Comparison of ENCODE assay signal across 31 cellular contexts in genomic region chr1:111958911-111959310, GRCh38. TPM values are rescaled to one million over a fixed set of nuclear protein-coding genes. Genes with fewer than 3 reads are reported as not detected.
DNase-seq lines count a peak whose midpoint lies in the region; ATAC-seq, FAIRE-seq and TF ChIP-seq lines count a peak whose summit lies in the region.
"Had no signal": no experiment of that assay in that cellular context is flagged by ENCODE, and none has a peak within 500 bp of the region (broad histone marks: within the 10 kb centered on the region; RNA-seq: fewer than 3 reads in every experiment).

No MANE protein-coding gene starts in this region.

- H3K27me3 ChIP-seq in right atrium auricular region: no peaks in the 10 kb centered on the region
- H3K27me3 ChIP-seq in bronchial epithelial cell (ENCODE audit: control insufficient read depth, insufficient read depth, low read length): peaks cover 4% of the 10 kb centered on the region
- no peaks in the 10 kb centered on the region for H3K27me3 ChIP-seq in left ventricle myocardium inferior (ENCODE audit: low read depth)
- H3K27me3 ChIP-seq: BLaER1 treated with 17β-estradiol and CSF1 and Interleukin-3, amounts not matched to agents 10 nM and 100 nM had no signal

- H3K27me3 Mint-ChIP-seq in activated T-helper 1 cell treated with anti-CD3 and anti-CD28 coated beads, Interleukin-12 subunit alpha, Interleukin-12 subunit beta, Interleukin-2, Interleukin-4 antibody, amounts not matched to agents 30 ng/mL and 10 ng/mL and 1 ng/mL, durations not matched to agents 14 hours and 24 hours and 36 hours (ENCODE audit: insufficient read depth): peaks cover 14% of the 10 kb centered on the region

- peak overlapping the region in 1 of 2 donors; percentile 33 for H3K27ac ChIP-seq in right atrium auricular region
- peak overlapping the region; percentile 46 for H3K27ac ChIP-seq in left ventricle myocardium inferior (replicated peaks)
- H3K27ac ChIP-seq: BLaER1 treated with 17β-estradiol and CSF1 and Interleukin-3, amounts not matched to agents 10 nM and 100 nM; HL-60; PC-9 had no signal

- ATAC-seq in Right ventricle myocardium superior (ENCODE audit: poor library complexity): peak; percentile 20
- ATAC-seq: HepG2 had no signal

- H3K9me3 ChIP-seq in right atrium auricular region: no peaks in the 10 kb centered on the region
- no peaks in the 10 kb centered on the region for H3K9me3 ChIP-seq in left ventricle myocardium inferior (replicated peaks)
- H3K9me3 ChIP-seq: BLaER1 treated with 17β-estradiol and CSF1 and Interleukin-3, amounts not matched to agents 10 nM and 100 nM; Caco-2; SK-N-SH had no signal

- intact Hi-C loops in Right ventricle myocardium superior (cut with DNase I) (no loop called here), left ventricle myocardium inferior (cut with micrococcal nuclease) (no loop called here)
- intact Hi-C loops in activated T-helper 1 cell treated with anti-CD3 and anti-CD28 coated beads, Interleukin-12 subunit alpha, Interleukin-12 subunit beta, Interleukin-2, Interleukin-4 antibody, amounts not matched to agents 30 ng/mL and 10 ng/mL and 1 ng/mL, durations not matched to agents 14 hours and 24 hours and 36 hours (cut with micrococcal nuclease): no loop called here

- H3K4me3 Mint-ChIP-seq in activated T-helper 1 cell treated with anti-CD3 and anti-CD28 coated beads, Interleukin-12 subunit alpha, Interleukin-12 subunit beta, Interleukin-2, Interleukin-4 antibody, amounts not matched to agents 30 ng/mL and 10 ng/mL and 1 ng/mL, durations not matched to agents 14 hours and 24 hours and 36 hours: no peak overlapping the region
- H3K4me3 Mint-ChIP-seq: CD4-positive, alpha-beta memory T cell had no signal

- H3K4me3 ChIP-seq in right atrium auricular region (no peak overlapping the region), bronchial epithelial cell (ENCODE audit: low read depth, low read length) (no peak overlapping the region), left ventricle myocardium inferior (no peak overlapping the region)
- H3K4me3 ChIP-seq: BLaER1 treated with 17β-estradiol and CSF1 and Interleukin-3, amounts not matched to agents 10 nM and 100 nM; K562; PC-9 had no signal

- peak; percentile 79 for FAIRE-seq in bronchial epithelial cell (lab: Jason Lieb, UNC)
- FAIRE-seq: G401.6, GM12892, GM18507, HepG2, K562 had no signal

- no peaks in the 10 kb centered on the region for H3K36me3 Mint-ChIP-seq in activated T-helper 1 cell treated with anti-CD3 and anti-CD28 coated beads, Interleukin-12 subunit alpha, Interleukin-12 subunit beta, Interleukin-2, Interleukin-4 antibody, amounts not matched to agents 30 ng/mL and 10 ng/mL and 1 ng/mL, durations not matched to agents 14 hours and 24 hours and 36 hours (ENCODE audit: low read depth)
- H3K36me3 Mint-ChIP-seq: CD4-positive, alpha-beta memory T cell had no signal

- H3K36me3 ChIP-seq in right atrium auricular region (no peaks in the 10 kb centered on the region), bronchial epithelial cell (ENCODE audit: control insufficient read depth, insufficient read depth, low read length) (no peaks in the 10 kb centered on the region), left ventricle myocardium inferior (no peaks in the 10 kb centered on the region)
- H3K36me3 ChIP-seq: BLaER1 treated with 17β-estradiol and CSF1 and Interleukin-3, amounts not matched to agents 10 nM and 100 nM had no signal

- H3K4me1 ChIP-seq in right atrium auricular region (peaks cover 0 to 42% of the 10 kb centered on the region in 2 donors), left ventricle myocardium inferior (peaks cover 89% of the 10 kb centered on the region)
- H3K4me1 ChIP-seq: Caco-2 had no signal

- H3K4me1 Mint-ChIP-seq in activated T-helper 1 cell treated with anti-CD3 and anti-CD28 coated beads, Interleukin-12 subunit alpha, Interleukin-12 subunit beta, Interleukin-2, Interleukin-4 antibody, amounts not matched to agents 30 ng/mL and 10 ng/mL and 1 ng/mL, durations not matched to agents 14 hours and 24 hours and 36 hours (ENCODE audit: low read depth): no peaks in the 10 kb centered on the region

- H3K9me3 Mint-ChIP-seq in activated T-helper 1 cell treated with anti-CD3 and anti-CD28 coated beads, Interleukin-12 subunit alpha, Interleukin-12 subunit beta, Interleukin-2, Interleukin-4 antibody, amounts not matched to agents 30 ng/mL and 10 ng/mL and 1 ng/mL, durations not matched to agents 14 hours and 24 hours and 36 hours: no peaks in the 10 kb centered on the region

- TF ChIP-seq CTCF in right atrium auricular region (IDR thresholded peaks at IDR 0.05): no peak
- TF ChIP-seq CTCF in bronchial epithelial cell (IDR thresholded peaks at IDR 0.05; ENCODE audit: insufficient read depth, low read length, severe bottlenecking): no peak
- TF ChIP-seq CTCF in left ventricle myocardium inferior (IDR thresholded peaks at IDR 0.05; ENCODE audit: borderline replicate concordance): no peak

- DNase-seq in Right ventricle myocardium superior: no peak
- DNase-seq in right atrium auricular region (ENCODE audit: low spot score): no peak
- DNase-seq in bronchial epithelial cell (ENCODE audit: low read depth): no peak
- DNase-seq in left ventricle myocardium inferior: no peak
- DNase-seq in superior temporal gyrus (ENCODE audit: extremely low spot score): peak; percentile 51
- no peak for DNase-seq in activated T-helper 1 cell treated with anti-CD3 and anti-CD28 coated beads, Interleukin-12 subunit alpha, Interleukin-12 subunit beta, Interleukin-2, Interleukin-4 antibody, amounts not matched to agents 30 ng/mL and 10 ng/mL and 1 ng/mL, durations not matched to agents 14 hours and 24 hours and 36 hours (ENCODE audit: low spot score)
- DNase-seq in stimulated activated naive CD4-positive, alpha-beta T cell (lab: John Stamatoyannopoulos, UW): no peak
- DNase-seq: Caco-2; CD4-positive, alpha-beta memory T cell; DMS153; GOT3; HCEC 1CT; MM.1S; NCI-H1048; NCI-H146; NCI-H2081 treated with DMSO at 0.1 percent for 48 hours; NCI-H69; PC-9; RPMI8226; SIG-M5; SK-N-SH had no signal

- no peak overlapping the region for H3K27ac Mint-ChIP-seq in activated T-helper 1 cell treated with anti-CD3 and anti-CD28 coated beads, Interleukin-12 subunit alpha, Interleukin-12 subunit beta, Interleukin-2, Interleukin-4 antibody, amounts not matched to agents 30 ng/mL and 10 ng/mL and 1 ng/mL, durations not matched to agents 14 hours and 24 hours and 36 hours
- H3K27ac Mint-ChIP-seq: CD4-positive, alpha-beta memory T cell had no signal

RNA-seq across cellular contexts. Expression of gene KCND3, which starts 30.6 kb away (rescaled TPM):
- total RNA-seq in Right ventricle myocardium superior: 19.7 TPM
- 10 to 100 TPM; 19.6 to 24.9 TPM for total RNA-seq in right atrium auricular region
- total RNA-seq in bronchial epithelial cell: under 0.01 and 0.13 TPM in 2 replicates
- total RNA-seq in left ventricle myocardium inferior: 19.2 TPM
- not detected in 2 replicates for total RNA-seq in activated T-helper 1 cell treated with anti-CD3 and anti-CD28 coated beads, Interleukin-12 subunit alpha, Interleukin-12 subunit beta, Interleukin-2, Interleukin-4 antibody, amounts not matched to agents 30 ng/mL and 10 ng/mL and 1 ng/mL, durations not matched to agents 14 hours and 24 hours and 36 hours
- total RNA-seq: A673; CD4-positive, alpha-beta memory T cell; Daoy; HepG2; HT-29; K562; PC-9 had no signal

Comparison
In these comparisons a context has a peak if more than half of its experiments do, and no peak if none do; other contexts are left out.
1. RNA of gene KCND3, which starts 30.6 kb away (total RNA-seq): 19.6 to 24.9 TPM in right atrium auricular region, 19.7 TPM in Right ventricle myocardium superior (single experiment) and 19.2 TPM in left ventricle myocardium inferior (single experiment); under 0.01 to 0.13 TPM in bronchial epithelial cell and not detected in activated T-helper 1 cell treated with anti-CD3 and anti-CD28 coated beads, Interleukin-12 subunit alpha, Interleukin-12 subunit beta, Interleukin-2, Interleukin-4 antibody, amounts not matched to agents 30 ng/mL and 10 ng/mL and 1 ng/mL, durations not matched to agents 14 hours and 24 hours and 36 hours; every median in the first group is over 10 times any median in the second.